ENCODE assay signal across 9 cellular contexts in the genomic region with DNA sequence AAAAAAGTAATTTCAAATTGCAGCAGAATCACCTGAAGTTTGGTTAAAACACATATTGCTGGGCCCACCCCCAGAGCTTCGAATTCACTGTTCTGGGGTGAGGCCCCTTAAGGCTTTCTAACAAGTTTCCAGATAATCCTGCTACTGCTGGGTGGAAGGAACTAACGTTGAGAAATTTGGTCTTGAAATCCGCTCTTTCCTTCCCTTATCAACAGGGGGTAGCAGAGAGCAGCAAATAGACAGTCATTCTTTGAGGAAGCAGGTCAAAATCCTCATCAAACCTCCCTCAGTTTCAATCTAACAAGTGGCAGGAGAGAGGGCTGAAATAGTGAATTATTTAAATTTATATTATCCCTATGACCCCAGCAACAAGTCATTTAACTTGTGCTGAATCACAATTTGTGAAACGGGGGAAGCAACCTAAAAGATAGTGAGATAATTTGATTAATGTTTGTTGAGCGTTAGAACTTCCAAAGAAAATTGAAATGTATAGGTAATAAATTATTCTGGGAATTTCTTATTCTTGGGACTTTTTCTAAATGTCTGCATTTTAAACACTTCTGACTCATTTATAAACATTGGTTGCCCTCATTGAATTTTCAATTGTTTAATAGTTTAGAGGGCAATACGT. TPM values are rescaled to one million over a fixed set of nuclear protein-coding genes. Genes with fewer than 3 reads are reported as not detected.
DNase-seq lines count a peak whose midpoint lies in the region; ATAC-seq and TF ChIP-seq lines count a peak whose summit lies in the region.
"Had no signal": no experiment of that assay in that cellular context is flagged by ENCODE, and none has a peak within 500 bp of the region (broad histone marks: within the 10 kb centered on the region; RNA-seq: fewer than 3 reads in every experiment).

No MANE protein-coding gene starts in this region.

- no peak overlapping the region for H3K27ac Mint-ChIP-seq in activated CD8-positive, alpha-beta T cell treated with anti-CD3 and anti-CD28 coated beads, Interleukin-2, amount 10 ng/mL, durations not matched to agents 7 days and 5 days

- H3K27me3 Mint-ChIP-seq in activated CD8-positive, alpha-beta T cell treated with anti-CD3 and anti-CD28 coated beads, Interleukin-2, amount 10 ng/mL, durations not matched to agents 7 days and 5 days (ENCODE audit: low read depth) = peaks cover 1% of the 10 kb centered on the region
- H3K27me3 Mint-ChIP-seq: activated naive CD4-positive, alpha-beta T cell treated with anti-CD3 and anti-CD28 coated beads, Interleukin-2, amount 50 U/mL, for 24 hours had no signal

- H3K4me3 ChIP-seq in heart right ventricle (no peak overlapping the region), retinal pigment epithelial cell (ENCODE audit: low read length) (no peak overlapping the region)

- H3K4me1 ChIP-seq in heart right ventricle = peaks cover 0 to 8% (median 0%) of the 10 kb centered on the region in 9 donors

- peaks cover 15% of the 10 kb centered on the region for H3K4me1 Mint-ChIP-seq in activated CD8-positive, alpha-beta T cell treated with anti-CD3 and anti-CD28 coated beads, Interleukin-2, amount 10 ng/mL, durations not matched to agents 7 days and 5 days (ENCODE audit: low read depth)

- CTCF ChIA-PET in activated CD8-positive, alpha-beta T cell treated with anti-CD3 and anti-CD28 coated beads, Interleukin-2, amount 10 ng/mL, durations not matched to agents 7 days and 5 days (lab: Charles Lee) = interaction anchor here (0.7 to 9.1 kb wide), 29 partner anchors 9 to 436 kb away, joined by 3 to 138 read pairs (median 4); partner anchors contain the start of gene MALSU1

- H3K9me3 ChIP-seq in heart right ventricle = no peaks in the 10 kb centered on the region

- peak; percentile 48 for ATAC-seq in HG02938 (IDR thresholded peaks at IDR 0.05; ENCODE audit: unreplicated experiment)
- peak; percentile 43 for ATAC-seq in activated CD8-positive, alpha-beta T cell treated with anti-CD3 and anti-CD28 coated beads, Interleukin-2, amount 10 ng/mL, durations not matched to agents 7 days and 5 days
- peak in 5 of 8 donors; percentile 25 to 66 (median 34) for ATAC-seq in heart right ventricle
- no peak for ATAC-seq in GM19328 (IDR thresholded peaks at IDR 0.05; ENCODE audit: unreplicated experiment)

- no peak overlapping the region for H3K27ac ChIP-seq in heart right ventricle

- no peak overlapping the region for H3K4me3 Mint-ChIP-seq in activated CD8-positive, alpha-beta T cell treated with anti-CD3 and anti-CD28 coated beads, Interleukin-2, amount 10 ng/mL, durations not matched to agents 7 days and 5 days
- H3K4me3 Mint-ChIP-seq: activated naive CD4-positive, alpha-beta T cell treated with anti-CD3 and anti-CD28 coated beads, Interleukin-2, amount 50 U/mL, for 24 hours had no signal

- no peaks in the 10 kb centered on the region for H3K27me3 ChIP-seq in heart right ventricle

- H3K36me3 ChIP-seq in heart right ventricle = peaks cover 0 to 38% (median 10%) of the 10 kb centered on the region in 9 donors

- DNase-seq in activated CD4-positive, alpha-beta T cell treated with anti-CD3 and anti-CD28 coated beads for 48 hours = peak; percentile 29
- no peak for DNase-seq in activated CD4-positive, alpha-beta T cell treated with anti-CD3 and anti-CD28 coated beads, Interleukin-2, amount 50 U/mL, for 1 hour
- DNase-seq in NCI-H345 treated with DMSO at 0.1 percent for 48 hours (lab: John Stamatoyannopoulos, UW; ENCODE audit: unreplicated experiment) (peak; percentile 26), heart right ventricle (peak in 1 of 2 donors; percentile 18), retinal pigment epithelial cell (ENCODE audit: low read depth) (peak; percentile 36)
- DNase-seq in activated CD8-positive, alpha-beta T cell treated with anti-CD3 and anti-CD28 coated beads, Interleukin-2, amount 10 ng/mL, durations not matched to agents 7 days and 5 days = peak; percentile 65

- POLR2A ChIA-PET in activated CD8-positive, alpha-beta T cell treated with anti-CD3 and anti-CD28 coated beads, Interleukin-2, amount 10 ng/mL, durations not matched to agents 7 days and 5 days (lab: Charles Lee) = no interaction called here

- H3K9me3 Mint-ChIP-seq in activated CD8-positive, alpha-beta T cell treated with anti-CD3 and anti-CD28 coated beads, Interleukin-2, amount 10 ng/mL, durations not matched to agents 7 days and 5 days (ENCODE audit: insufficient read depth) = no peaks in the 10 kb centered on the region
- H3K9me3 Mint-ChIP-seq: activated naive CD4-positive, alpha-beta T cell treated with anti-CD3 and anti-CD28 coated beads, Interleukin-2, amount 50 U/mL, for 24 hours had no signal

- 36 to 37% methylated on average over 6 of the region's 6 CpGs for WGBS in heart right ventricle, 2 donors

- H3K36me3 Mint-ChIP-seq in activated CD8-positive, alpha-beta T cell treated with anti-CD3 and anti-CD28 coated beads, Interleukin-2, amount 10 ng/mL, durations not matched to agents 7 days and 5 days (ENCODE audit: low read depth) = no peaks in the 10 kb centered on the region
- H3K36me3 Mint-ChIP-seq: activated naive CD4-positive, alpha-beta T cell treated with anti-CD3 and anti-CD28 coated beads, Interleukin-2, amount 50 U/mL, for 24 hours had no signal

- peak; percentile 34 to 79 (median 70) for TF ChIP-seq CTCF in heart right ventricle (IDR thresholded peaks at IDR 0.05)
- peak; percentile 84 for TF ChIP-seq CTCF in retinal pigment epithelial cell (conservative IDR thresholded peaks at IDR 0.05; ENCODE audit: low read depth, low read length)

- intact Hi-C loops in heart right ventricle (cut with DNase I) = loop anchor here in 6 of 10 donors (1.0 to 10.0 kb wide), 7 partner anchors 173 to 437 kb away; partner anchors contain the start of genes STK31 (in 2 of the 6) and KLHL7 (in 1 of the 6)

RNA-seq across cellular contexts. Expression of gene MALSU1, which starts 21.7 kb away (rescaled TPM):
- total RNA-seq in activated CD8-positive, alpha-beta T cell treated with anti-CD3 and anti-CD28 coated beads, Interleukin-2, amount 10 ng/mL, durations not matched to agents 7 days and 5 days = 10 to 100 TPM; 53.3 to 55.0 TPM
- total RNA-seq in heart right ventricle = 100 to 1,000 TPM in 5 of 10 donors, 10 to 100 TPM in 5; 92.2 to 132 (median 99.3) TPM
- polyA plus RNA-seq in heart right ventricle = 100 to 1,000 TPM in 1 of 2 donors, 10 to 100 TPM in 1; 21.4 to 115 TPM

RNA-seq across cellular contexts. Expression of gene GPNMB, which starts 30.9 kb away (rescaled TPM):
- under 1 TPM; 0.21 to 0.29 TPM for total RNA-seq in activated CD8-positive, alpha-beta T cell treated with anti-CD3 and anti-CD28 coated beads, Interleukin-2, amount 10 ng/mL, durations not matched to agents 7 days and 5 days
- 100 to 1,000 TPM; 157 to 612 (median 228) TPM for total RNA-seq in heart right ventricle
- 100 to 1,000 TPM in 1 of 2 donors, 10 to 100 TPM in 1; 49.6 to 200 TPM for polyA plus RNA-seq in heart right ventricle

Comparison
In these comparisons a context has a peak if more than half of its experiments do, and no peak if none do; other contexts are left out.
1. RNA of gene GPNMB, which starts 30.9 kb away (total RNA-seq): 157 to 612 TPM in heart right ventricle; 0.21 to 0.29 TPM in activated CD8-positive, alpha-beta T cell treated with anti-CD3 and anti-CD28 coated beads, Interleukin-2, amount 10 ng/mL, durations not matched to agents 7 days and 5 days; every median in the first group is over 100 times any median in the second.